Comparison of ENCODE assay signal across 8 cellular contexts in the genomic region with DNA sequence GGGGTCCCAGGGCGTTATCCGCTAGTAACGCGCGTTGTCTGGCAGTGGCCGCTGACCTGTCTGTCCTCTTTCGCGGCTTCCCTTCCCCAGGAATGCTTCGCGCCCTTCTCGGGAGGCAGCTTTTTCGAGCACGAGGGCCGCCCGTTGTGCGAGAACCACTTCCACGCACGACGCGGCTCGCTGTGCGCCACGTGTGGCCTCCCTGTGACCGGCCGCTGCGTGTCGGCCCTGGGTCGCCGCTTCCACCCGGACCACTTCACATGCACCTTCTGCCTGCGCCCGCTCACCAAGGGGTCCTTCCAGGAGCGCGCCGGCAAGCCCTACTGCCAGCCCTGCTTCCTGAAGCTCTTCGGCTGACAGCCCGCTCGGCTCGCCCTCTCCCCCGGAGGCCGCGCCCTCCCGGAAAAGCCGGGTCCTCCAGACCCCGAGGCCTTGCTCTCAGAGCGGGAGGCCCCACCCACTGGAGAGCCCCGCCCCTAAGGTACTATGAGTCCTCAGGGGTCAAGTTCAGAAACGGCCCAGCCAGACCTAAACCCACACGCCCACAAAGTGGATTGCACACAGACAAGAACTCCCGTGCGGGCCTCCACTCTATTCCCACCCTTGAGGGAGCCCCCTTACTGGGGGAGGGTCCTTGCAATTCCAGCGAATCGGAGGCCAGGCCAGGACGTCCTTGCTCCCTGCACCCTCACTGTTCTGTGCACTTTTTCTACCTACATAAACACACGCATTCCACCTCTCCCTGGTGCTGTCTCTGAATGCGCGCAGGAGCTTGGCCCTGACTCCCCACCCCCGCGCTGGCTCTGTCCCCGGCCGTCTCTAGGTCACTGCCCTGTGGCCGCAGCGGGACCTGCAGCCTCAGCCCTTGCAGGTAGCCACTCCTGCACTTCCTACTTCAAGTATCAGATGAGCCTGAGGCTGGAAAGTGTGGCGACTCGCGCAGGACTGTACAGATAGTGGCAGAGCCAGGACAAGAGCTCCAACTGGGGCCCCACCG. TPM values are rescaled to one million over a fixed set of nuclear protein-coding genes. Genes with fewer than 3 reads are reported as not detected.
DNase-seq lines count a peak whose midpoint lies in the region; ATAC-seq and TF ChIP-seq lines count a peak whose summit lies in the region.

No MANE protein-coding gene starts in this region.

- no peak overlapping the region for H3K9ac ChIP-seq in H9 (ENCODE audit: extremely low read depth, insufficient read length, low read length)

- H3K23me2 ChIP-seq in H9 (ENCODE audit: insufficient read length, low read depth, low read length, poor library complexity, severe bottlenecking): peaks cover 14% of the 10 kb centered on the region

- H3K27me3 Mint-ChIP-seq in H9 (ENCODE audit: low read depth): peaks cover 79% of the 10 kb centered on the region

- H3K9me3 Mint-ChIP-seq in H9: no peaks in the 10 kb centered on the region; a peak in 1 of 5 replicates

- H4K20me1 ChIP-seq in H9 (ENCODE audit: control insufficient read depth, insufficient read depth, insufficient read length): no peaks in the 10 kb centered on the region

- H3K27ac ChIP-seq in H9 (ENCODE audit: insufficient read length, low read depth, low read length): no peak overlapping the region

- no CpG with 5 or more reads among the region's 67 CpGs for WGBS in H9 (ENCODE audit: extremely low coverage, insufficient read length, low lambda C conversion rate)

- no peaks in the 10 kb centered on the region for H3K79me1 ChIP-seq in H9 (ENCODE audit: insufficient read depth, low read depth, low read length, poor library complexity, severe bottlenecking)

- DNase-seq in Caki2 (ENCODE audit: low read depth) (peak; percentile 76), H9 (peak; percentile 92), T-helper 2 cell (peak in 3 of 5 experiments; percentile 18 to 38 (median 27)), germinal center (ENCODE audit: low spot score) (peak; percentile 80), NCI-H774 (lab: John Stamatoyannopoulos, UW) (no peak)
- peak; percentile 23 to 30 for DNase-seq in stimulated activated CD4-positive, alpha-beta T cell treated with anti-CD3 and anti-CD28 coated beads, Interleukin-4, amount 100 ng/mL, for 4 hours

- H3K14ac ChIP-seq in H9 (ENCODE audit: insufficient read depth, low read length): no peak overlapping the region; the same call in 1 of the 2 replicates

- H4K91ac ChIP-seq in H9 (ENCODE audit: insufficient read length, low read depth, low read length): no peak overlapping the region

- no peak overlapping the region for H4K8ac ChIP-seq in H9 (replicated peaks; ENCODE audit: insufficient read length, low read depth, low read length)

- peaks cover 0 to 14% (median 0%) of the 10 kb centered on the region in 3 experiments; a peak in 3 of 7 replicates for H3K36me3 Mint-ChIP-seq in H9 (ENCODE audit: insufficient read depth in 1 of 3, low read depth in 3 of 3)

- H2BK20ac ChIP-seq in H9 (ENCODE audit: low read depth, low read length, poor library complexity, severe bottlenecking): no peak overlapping the region

- no peak overlapping the region for H3T11ph ChIP-seq in H9 (ENCODE audit: low read length)

- no peak overlapping the region for H2BK5ac ChIP-seq in H9 (ENCODE audit: insufficient read length, low read length)

- H3K4ac ChIP-seq in H9 (ENCODE audit: low read depth, low read length): no peak overlapping the region

- TF ChIP-seq CTCF in H9 (conservative IDR thresholded peaks at IDR 0.05): peak; percentile 62

- peaks cover 14 to 19% of the 10 kb centered on the region in 2 experiments for H3K4me1 Mint-ChIP-seq in H9

- H2BK12ac ChIP-seq in H9 (ENCODE audit: insufficient read length, low read depth, low read length): no peak overlapping the region

- peaks cover 1% of the 10 kb centered on the region; the same call in 1 of the 2 replicates for H3K27me3 ChIP-seq in H9 (ENCODE audit: insufficient read depth, low read length)

- ATAC-seq in GM19328 (IDR thresholded peaks at IDR 0.05; ENCODE audit: unreplicated experiment) (no peak), HG03571 (IDR thresholded peaks at IDR 0.05; ENCODE audit: unreplicated experiment) (no peak)

- H2AK5ac ChIP-seq in H9 (ENCODE audit: insufficient read length, low read length): no peak overlapping the region

- no peak overlapping the region for H3K56ac ChIP-seq in H9 (ENCODE audit: insufficient read length, low read depth, low read length)

- no peak overlapping the region for H4K5ac ChIP-seq in H9 (ENCODE audit: insufficient read length, low read depth, low read length)

- no peaks in the 10 kb centered on the region for H3K4me1 ChIP-seq in H9 (ENCODE audit: insufficient read depth, low read length)

- no peak overlapping the region for H3K18ac ChIP-seq in H9 (ENCODE audit: insufficient read length, low read depth, low read length)

- no peaks in the 10 kb centered on the region for H3K79me2 ChIP-seq in H9 (ENCODE audit: insufficient read depth, low read length)

- no peak overlapping the region for H3K23ac ChIP-seq in H9 (ENCODE audit: insufficient read length, low read depth, low read length)

- H2BK120ac ChIP-seq in H9 (ENCODE audit: low read depth, low read length, poor library complexity, severe bottlenecking): no peak overlapping the region

- H2BK15ac ChIP-seq in H9 (ENCODE audit: low read depth, low read length): no peak overlapping the region

- peak overlapping the region; percentile 73 to 85 for H3K4me3 Mint-ChIP-seq in H9

- H3K9me3 ChIP-seq in H9 (ENCODE audit: control insufficient read depth, low read depth, low read length): no peaks in the 10 kb centered on the region

- in situ Hi-C loops in Caki2 (cut with HindIII; ENCODE audit: low pct_unique_long_range_greater_than_20kb, low sequenced_read_pairs): no loop called here

- H3K27ac Mint-ChIP-seq in H9: peak overlapping the region in 2 of 3 experiments; percentile 3 to 82; a peak in 4 of 7 replicates

- H2AFZ ChIP-seq in H9 (ENCODE audit: low read length): no peak overlapping the region

- H3K4me2 ChIP-seq in H9 (ENCODE audit: insufficient read depth, insufficient read length, low read length): peak overlapping the region; percentile 90

RNA-seq across cellular contexts. Expression of a gene that starts 5.4 kb away (rescaled TPM):
- total RNA-seq in Caki2 (2014; rRNA removed; shearing (Covaris generic); ENCODE audit: low replicate concordance): not detected in 2 replicates
- 0.52 and 1.3 TPM in 2 replicates for total RNA-seq in H9 (2021)

RNA-seq across cellular contexts. Expression of a gene that starts 5.6 kb away (rescaled TPM):
- total RNA-seq in Caki2 (2014; rRNA removed; shearing (Covaris generic); ENCODE audit: low replicate concordance): 12.5 and 20.3 TPM in 2 replicates
- 15.4 and 15.5 TPM in 2 replicates for total RNA-seq in H9 (2021)

RNA-seq across cellular contexts. Expression of a gene that starts 18.2 kb away (rescaled TPM):
- total RNA-seq in Caki2 (2014; rRNA removed; shearing (Covaris generic); ENCODE audit: low replicate concordance): 19.3 and 22.5 TPM in 2 replicates
- 18.5 and 18.7 TPM in 2 replicates for total RNA-seq in H9 (2021)

RNA-seq across cellular contexts. Expression of a gene that starts 30.7 kb away (rescaled TPM):
- 67.2 and 69.2 TPM in 2 replicates for total RNA-seq in Caki2 (2014; rRNA removed; shearing (Covaris generic); ENCODE audit: low replicate concordance)
- 33.4 and 33.6 TPM in 2 replicates for total RNA-seq in H9 (2021)

RNA-seq across cellular contexts. Expression of a gene that starts 34.9 kb away (rescaled TPM):
- total RNA-seq in Caki2 (2014; rRNA removed; shearing (Covaris generic); ENCODE audit: low replicate concordance): 0.47 and 1.4 TPM in 2 replicates
- total RNA-seq in H9 (2021): 0.22 and 0.37 TPM in 2 replicates
